In the genomic region with DNA sequence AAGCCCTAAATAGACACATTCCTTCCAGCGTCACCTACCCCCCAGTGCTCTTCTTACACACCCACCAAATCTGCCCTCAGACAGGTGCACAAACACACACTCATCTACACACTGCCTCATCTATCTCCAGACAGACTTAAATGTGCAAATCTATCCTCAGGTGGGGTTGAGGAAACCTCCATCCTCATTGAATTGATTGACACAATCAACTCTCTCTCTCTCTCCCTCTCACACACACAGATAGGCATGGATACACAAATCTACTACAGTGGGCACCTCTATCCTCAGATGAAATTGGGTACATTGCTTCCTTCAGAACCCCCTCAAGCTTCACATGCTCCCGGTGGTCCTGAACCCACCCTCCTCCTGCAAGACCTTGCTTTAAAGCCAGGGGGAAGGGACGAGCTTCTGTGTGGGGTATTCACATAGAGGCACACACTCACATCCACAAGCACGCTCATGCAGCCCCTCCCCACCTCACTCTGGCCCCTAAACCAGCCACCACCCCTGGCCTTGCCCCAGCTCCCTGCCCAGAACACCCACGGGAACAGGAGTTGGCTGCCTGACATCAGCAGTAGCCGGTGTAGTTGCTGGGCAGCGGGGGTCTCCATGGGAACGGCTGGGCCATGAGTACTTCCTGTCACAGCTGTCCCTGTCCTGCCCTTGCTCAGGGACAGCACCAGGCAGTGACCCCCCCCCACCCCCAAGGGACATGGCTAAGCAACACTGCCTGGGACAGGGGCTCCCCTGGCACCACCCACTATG, we compare ENCODE assay signal across 1 cellular context.
TF ChIP-seq lines count a peak whose summit lies in the region.

No MANE protein-coding gene starts in this region.

TF ChIP-seq in K562, 482 proteins besides CTCF, POLR2A, EP300 and RAD21 (continued from another document):
- TF ChIP-seq, protein P1, sequence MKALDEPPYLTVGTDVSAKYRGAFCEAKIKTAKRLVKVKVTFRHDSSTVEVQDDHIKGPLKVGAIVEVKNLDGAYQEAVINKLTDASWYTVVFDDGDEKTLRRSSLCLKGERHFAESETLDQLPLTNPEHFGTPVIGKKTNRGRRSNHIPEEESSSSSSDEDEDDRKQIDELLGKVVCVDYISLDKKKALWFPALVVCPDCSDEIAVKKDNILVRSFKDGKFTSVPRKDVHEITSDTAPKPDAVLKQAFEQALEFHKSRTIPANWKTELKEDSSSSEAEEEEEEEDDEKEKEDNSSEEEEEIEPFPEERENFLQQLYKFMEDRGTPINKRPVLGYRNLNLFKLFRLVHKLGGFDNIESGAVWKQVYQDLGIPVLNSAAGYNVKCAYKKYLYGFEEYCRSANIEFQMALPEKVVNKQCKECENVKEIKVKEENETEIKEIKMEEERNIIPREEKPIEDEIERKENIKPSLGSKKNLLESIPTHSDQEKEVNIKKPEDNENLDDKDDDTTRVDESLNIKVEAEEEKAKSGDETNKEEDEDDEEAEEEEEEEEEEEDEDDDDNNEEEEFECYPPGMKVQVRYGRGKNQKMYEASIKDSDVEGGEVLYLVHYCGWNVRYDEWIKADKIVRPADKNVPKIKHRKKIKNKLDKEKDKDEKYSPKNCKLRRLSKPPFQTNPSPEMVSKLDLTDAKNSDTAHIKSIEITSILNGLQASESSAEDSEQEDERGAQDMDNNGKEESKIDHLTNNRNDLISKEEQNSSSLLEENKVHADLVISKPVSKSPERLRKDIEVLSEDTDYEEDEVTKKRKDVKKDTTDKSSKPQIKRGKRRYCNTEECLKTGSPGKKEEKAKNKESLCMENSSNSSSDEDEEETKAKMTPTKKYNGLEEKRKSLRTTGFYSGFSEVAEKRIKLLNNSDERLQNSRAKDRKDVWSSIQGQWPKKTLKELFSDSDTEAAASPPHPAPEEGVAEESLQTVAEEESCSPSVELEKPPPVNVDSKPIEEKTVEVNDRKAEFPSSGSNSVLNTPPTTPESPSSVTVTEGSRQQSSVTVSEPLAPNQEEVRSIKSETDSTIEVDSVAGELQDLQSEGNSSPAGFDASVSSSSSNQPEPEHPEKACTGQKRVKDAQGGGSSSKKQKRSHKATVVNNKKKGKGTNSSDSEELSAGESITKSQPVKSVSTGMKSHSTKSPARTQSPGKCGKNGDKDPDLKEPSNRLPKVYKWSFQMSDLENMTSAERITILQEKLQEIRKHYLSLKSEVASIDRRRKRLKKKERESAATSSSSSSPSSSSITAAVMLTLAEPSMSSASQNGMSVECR (CRISPR knock-in tag; IDR thresholded peaks at IDR 0.05): no peak
- TF ChIP-seq SP1 (CRISPR knock-in tag; IDR thresholded peaks at IDR 0.05) (no peak), MYNN (IDR thresholded peaks at IDR 0.05) (peak; percentile 60; the same call in 1 of the 2 replicates), MYNN (CRISPR knock-in tag; IDR thresholded peaks at IDR 0.05) (no peak), GATAD2B (IDR thresholded peaks at IDR 0.05; ENCODE audit: borderline replicate concordance) (no peak), PHB2 (IDR thresholded peaks at IDR 0.05; ENCODE audit: low read depth) (no peak), ZSCAN32 (CRISPR knock-in tag; IDR thresholded peaks at IDR 0.05) (no peak)
